ENCODE assay signal across 1 cellular context in genomic region chr10:118966131-118967125, GRCh38.
TF ChIP-seq lines count a peak whose summit lies in the region.

No MANE protein-coding gene starts in this region.

TF ChIP-seq in SK-N-SH treated with all-trans-retinoic acid at 6 μM for 48 hours, 23 proteins besides CTCF, POLR2A, EP300 and RAD21 (continued from another document):
- TF ChIP-seq PATZ1 (CRISPR knock-in tag; IDR thresholded peaks at IDR 0.05; ENCODE audit: borderline replicate concordance) (no peak), ARNTL (CRISPR knock-in tag; IDR thresholded peaks at IDR 0.05; ENCODE audit: borderline replicate concordance, low read depth) (no peak)
